Comparison of ENCODE assay signal across 9 cellular contexts in the genomic region with DNA sequence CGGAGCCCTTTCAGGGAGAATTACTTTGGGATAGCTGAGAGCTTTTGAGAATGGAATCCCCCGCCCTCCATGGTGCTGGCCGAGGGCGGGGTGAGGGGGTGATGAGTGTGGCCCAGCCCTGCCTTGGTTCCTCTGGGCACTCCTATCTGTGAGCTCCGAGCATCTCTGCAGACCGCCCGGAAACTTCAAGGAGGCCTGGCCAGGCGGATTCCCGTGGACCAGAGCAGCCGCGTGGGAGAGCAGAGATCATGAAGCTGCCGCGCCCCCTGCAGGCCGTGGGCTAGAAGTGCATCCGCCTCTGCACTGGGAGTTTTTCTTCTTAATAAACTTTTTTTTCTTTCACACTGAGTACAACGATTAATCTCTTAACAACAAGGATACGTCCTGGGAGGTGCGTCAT.
DNase-seq lines count a peak whose midpoint lies in the region; ATAC-seq and TF ChIP-seq lines count a peak whose summit lies in the region.
"Had no signal": no experiment of that assay in that cellular context is flagged by ENCODE, and none has a peak within 500 bp of the region (broad histone marks: within the 10 kb centered on the region; RNA-seq: fewer than 3 reads in every experiment).

No MANE protein-coding gene starts in this region.

- TF ChIP-seq CTCF in LNCAP (IDR thresholded peaks at IDR 0.05): peak; percentile 96
- TF ChIP-seq CTCF in astrocyte of the cerebellum (IDR thresholded peaks at IDR 0.05; ENCODE audit: low read depth, low read length, missing control alignments): peak; percentile 68

- ATAC-seq in HG02938 (IDR thresholded peaks at IDR 0.05; ENCODE audit: unreplicated experiment): no peak

- in situ Hi-C loops in astrocyte of the cerebellum (cut with HindIII; ENCODE audit: low sequenced_read_pairs): no loop called here

- DNase-seq in activated CD8-positive, alpha-beta memory T cell treated with anti-CD3 and anti-CD28 coated beads for 48 hours (ENCODE audit: low read depth in 2 of 3, low spot score in 2 of 3): peak in 2 of 3 experiments; percentile 0 to 16
- DNase-seq in activated CD8-positive, alpha-beta memory T cell treated with anti-CD3 and anti-CD28 coated beads, Interleukin-2, amount 50 U/mL, for 4 hours: no peak
- DNase-seq in astrocyte of the cerebellum (ENCODE audit: low read depth) (no peak), mucosa of gallbladder (ENCODE audit: low spot score) (peak; percentile 13), SHP77 treated with DMSO at 0.1 percent for 48 hours (lab: John Stamatoyannopoulos, UW) (no peak)
- DNase-seq in stimulated activated naive CD4-positive, alpha-beta T cell treated with Interleukin-2 at 50 U/mL for 16 hours (lab: John Stamatoyannopoulos, UW): no peak
- DNase-seq: pancreas had no signal

- H3K4me3 ChIP-seq in astrocyte of the cerebellum (ENCODE audit: low read depth, low read length): no peak overlapping the region
- H3K4me3 ChIP-seq: pancreas had no signal

Comparison
In these comparisons a context has a peak if more than half of its experiments do, and no peak if none do; other contexts are left out.
1. DNase-seq: peak in activated CD8-positive, alpha-beta memory T cell treated with anti-CD3 and anti-CD28 coated beads for 48 hours (2 of 3) and mucosa of gallbladder (single experiment); none in activated CD8-positive, alpha-beta memory T cell treated with anti-CD3 and anti-CD28 coated beads, Interleukin-2, amount 50 U/mL, for 4 hours (single experiment), astrocyte of the cerebellum (single experiment), SHP77 treated with DMSO at 0.1 percent for 48 hours (single experiment) and stimulated activated naive CD4-positive, alpha-beta T cell treated with Interleukin-2 at 50 U/mL for 16 hours (single experiment).